10 cellular contexts compared by ENCODE assay signal in genomic region chr20:61253640-61254511, GRCh38. TPM values are rescaled to one million over a fixed set of nuclear protein-coding genes. Genes with fewer than 3 reads are reported as not detected.
DNase-seq lines count a peak whose midpoint lies in the region; ATAC-seq, FAIRE-seq and TF ChIP-seq lines count a peak whose summit lies in the region.
"Had no signal": no experiment of that assay in that cellular context is flagged by ENCODE, and none has a peak within 500 bp of the region (broad histone marks: within the 10 kb centered on the region; RNA-seq: fewer than 3 reads in every experiment).

No MANE protein-coding gene starts in this region.

- no peak for ATAC-seq in effector memory CD8-positive, alpha-beta T cell (replicated peaks)
- no peak for ATAC-seq in HG02763 (IDR thresholded peaks at IDR 0.05; ENCODE audit: unreplicated experiment)
- ATAC-seq: stimulated activated memory B cell treated with anti-CD40 and anti-IgM and Interleukin-4, amounts not matched to agents 10 μg/mL and 1 μg/mL and 100 μg/mL, for 72 hours had no signal

- H3K27me3 ChIP-seq in HUES6 (ENCODE audit: control insufficient read depth, insufficient read depth, low read length), result peaks cover 77% of the 10 kb centered on the region

- no peak overlapping the region for H3K27ac ChIP-seq in HUES6 (ENCODE audit: low read depth, low read length)

- peaks cover 0 to 1% of the 10 kb centered on the region in 2 donors for H3K4me1 Mint-ChIP-seq in effector memory CD8-positive, alpha-beta T cell (ENCODE audit: low read depth in 2 of 2)
- peaks cover 7% of the 10 kb centered on the region for H3K4me1 Mint-ChIP-seq in mesothelial cell of epicardium
- H3K4me1 Mint-ChIP-seq: stimulated activated memory B cell treated with anti-CD40 and anti-IgM and Interleukin-4, amounts not matched to agents 10 μg/mL and 1 μg/mL and 100 μg/mL, for 72 hours had no signal

- H3K4me1 ChIP-seq in HUES6 (ENCODE audit: control insufficient read depth, insufficient read depth, low read length), result peaks cover 14% of the 10 kb centered on the region; the same call in 1 of the 2 replicates

- TF ChIP-seq CTCF in mesothelial cell of epicardium (IDR thresholded peaks at IDR 0.05; ENCODE audit: unreplicated experiment), result no peak

- peaks cover 53 to 74% of the 10 kb centered on the region in 2 donors for H3K27me3 Mint-ChIP-seq in effector memory CD8-positive, alpha-beta T cell
- peaks cover 83% of the 10 kb centered on the region for H3K27me3 Mint-ChIP-seq in mesothelial cell of epicardium (ENCODE audit: low read depth)

- H3K9me3 ChIP-seq in HUES6 (ENCODE audit: control insufficient read depth, insufficient read depth, low read depth, low read length), result no peaks in the 10 kb centered on the region

- peak overlapping the region; percentile 28 to 54 for H3K4me3 Mint-ChIP-seq in effector memory CD8-positive, alpha-beta T cell
- H3K4me3 Mint-ChIP-seq in mesothelial cell of epicardium, result peak overlapping the region; percentile 57
- H3K4me3 Mint-ChIP-seq: stimulated activated memory B cell treated with anti-CD40 and anti-IgM and Interleukin-4, amounts not matched to agents 10 μg/mL and 1 μg/mL and 100 μg/mL, for 72 hours had no signal

- no peak overlapping the region for H3K27ac Mint-ChIP-seq in effector memory CD8-positive, alpha-beta T cell
- no peak overlapping the region for H3K27ac Mint-ChIP-seq in mesothelial cell of epicardium
- H3K27ac Mint-ChIP-seq: stimulated activated memory B cell treated with anti-CD40 and anti-IgM and Interleukin-4, amounts not matched to agents 10 μg/mL and 1 μg/mL and 100 μg/mL, for 72 hours had no signal

- DNase-seq in AG08395 (ENCODE audit: low spot score) (peak; percentile 33), mesothelial cell of epicardium (ENCODE audit: low spot score in 2 of 2, unreplicated experiment in 2 of 2) (peak in 1 of 2 experiments; percentile 48), SW 1271 (lab: John Stamatoyannopoulos, UW) (no peak), NCI-H510A (lab: John Stamatoyannopoulos, UW) (no peak), GM19239 (ENCODE audit: insufficient read length, low spot score) (no peak)
- no peak for DNase-seq in effector memory CD8-positive, alpha-beta T cell
- DNase-seq: NCI-H446 treated with DMSO at 0.1 percent for 48 hours had no signal

- H3K9ac ChIP-seq in HUES6 (ENCODE audit: low read length), result peak overlapping the region; percentile 38

- no peaks in the 10 kb centered on the region for H3K36me3 ChIP-seq in HUES6 (ENCODE audit: control insufficient read depth, insufficient read depth, low read length)

- H3K4me3 ChIP-seq in HUES6 (ENCODE audit: low read depth, low read length), result peak overlapping the region; percentile 65

- H3K9me3 Mint-ChIP-seq in effector memory CD8-positive, alpha-beta T cell, result no peaks in the 10 kb centered on the region
- peaks cover 6% of the 10 kb centered on the region for H3K9me3 Mint-ChIP-seq in mesothelial cell of epicardium

- H3K36me3 Mint-ChIP-seq in effector memory CD8-positive, alpha-beta T cell (ENCODE audit: insufficient read depth), result no peaks in the 10 kb centered on the region
- H3K36me3 Mint-ChIP-seq in mesothelial cell of epicardium, result no peaks in the 10 kb centered on the region
- H3K36me3 Mint-ChIP-seq: stimulated activated memory B cell treated with anti-CD40 and anti-IgM and Interleukin-4, amounts not matched to agents 10 μg/mL and 1 μg/mL and 100 μg/mL, for 72 hours had no signal

- no peak for FAIRE-seq in GM19239 (lab: Jason Lieb, UNC)

RNA-seq across cellular contexts. Expression of gene CDH4, which starts 1.8 kb away (rescaled TPM):
- 1.1 to 1.7 TPM (median 1.6 TPM) in 3 replicates for total RNA-seq in mesothelial cell of epicardium
